9 cellular contexts compared by ENCODE assay signal in genomic region chr18:55343396-55344073, GRCh38.
DNase-seq lines count a peak whose midpoint lies in the region; ATAC-seq and TF ChIP-seq lines count a peak whose summit lies in the region.
"Had no signal": no experiment of that assay in that cellular context is flagged by ENCODE, and none has a peak within 500 bp of the region (broad histone marks: within the 10 kb centered on the region; RNA-seq: fewer than 3 reads in every experiment).

No MANE protein-coding gene starts in this region.

- H3K4me3 ChIP-seq in GM06990 (replicated peaks; ENCODE audit: low read depth, low read length) (no peak overlapping the region), HFF-Myc (replicated peaks; ENCODE audit: low read depth, low read length) (no peak overlapping the region)
- H3K4me3 ChIP-seq: lung had no signal

- TF ChIP-seq CTCF in GM06990 (IDR thresholded peaks at IDR 0.05; ENCODE audit: insufficient read depth, low read length, poor library complexity, severe bottlenecking) (peak; percentile 56), HFF-Myc (IDR thresholded peaks at IDR 0.05; ENCODE audit: low read depth, low read length, missing control alignments) (peak; percentile 39)

- DNase-seq in GM06990 (ENCODE audit: extremely low read depth, insufficient read length) (no peak), HFF-Myc (ENCODE audit: extremely low read depth, low read depth) (no peak), NCI-H446 treated with DMSO at 0.1 percent for 48 hours (lab: John Stamatoyannopoulos, UW) (peak; percentile 39), erythroblast (lab: John Stamatoyannopoulos, UW) (peak; percentile 50 to 51), sciatic nerve (ENCODE audit: low spot score) (no peak), GOT3 (lab: John Stamatoyannopoulos, UW) (no peak), islet precursor cell (no peak)
- DNase-seq in activated CD8-positive, alpha-beta memory T cell treated with anti-CD3 and anti-CD28 coated beads, Interleukin-2, amount 50 U/mL, for 4 hours = no peak

- peak; percentile 62 for ATAC-seq in sciatic nerve

- TF ChIP-seq POLR2A in erythroblast (IDR thresholded peaks at IDR 0.05; ENCODE audit: low read length) = no peak

- intact Hi-C loops in sciatic nerve (cut with DNase I) = no loop called here

- H3K27me3 ChIP-seq in GM06990 (replicated peaks; ENCODE audit: control insufficient read depth, insufficient read depth, low read length) = no peaks in the 10 kb centered on the region

- no peaks in the 10 kb centered on the region for H3K36me3 ChIP-seq in GM06990 (ENCODE audit: control insufficient read depth, insufficient read depth, low read length)

Comparison
In these comparisons a context has a peak if more than half of its experiments do, and no peak if none do; other contexts are left out.
1. DNase-seq: peak in NCI-H446 treated with DMSO at 0.1 percent for 48 hours (single experiment) and erythroblast (2 of 2); none in GM06990 (single experiment), HFF-Myc (single experiment), sciatic nerve (single experiment), GOT3 (single experiment), islet precursor cell (single experiment) and activated CD8-positive, alpha-beta memory T cell treated with anti-CD3 and anti-CD28 coated beads, Interleukin-2, amount 50 U/mL, for 4 hours (single experiment).